Comparison of ENCODE assay signal across 25 cellular contexts in genomic region chr15:99472416-99473145, GRCh38.
DNase-seq lines count a peak whose midpoint lies in the region; ATAC-seq, FAIRE-seq and TF ChIP-seq lines count a peak whose summit lies in the region.
"Had no signal": no experiment of that assay in that cellular context is flagged by ENCODE, and none has a peak within 500 bp of the region (broad histone marks: within the 10 kb centered on the region; RNA-seq: fewer than 3 reads in every experiment).

No MANE protein-coding gene starts in this region.

- H3K4me1 ChIP-seq in cardiac muscle cell (ENCODE audit: low read depth) = peaks cover 30% of the 10 kb centered on the region
- H3K4me1 ChIP-seq in OCI-LY1 (ENCODE audit: insufficient read depth, low read length, severe bottlenecking) = peaks cover 57% of the 10 kb centered on the region
- peaks cover 0 to 7% of the 10 kb centered on the region in 2 donors for H3K4me1 ChIP-seq in small intestine (ENCODE audit: control insufficient read depth in 2 of 2, insufficient read depth in 1 of 2, low read depth in 1 of 2, low read length in 1 of 2)
- H3K4me1 ChIP-seq: BE2C had no signal

- H3K27me3 ChIP-seq in cardiac muscle cell (no peaks in the 10 kb centered on the region), OCI-LY1 (ENCODE audit: insufficient read depth, low read length) (no peaks in the 10 kb centered on the region), small intestine (ENCODE audit: control insufficient read depth in 2 of 2, insufficient read depth in 2 of 2, low read length in 2 of 2) (no peaks in the 10 kb centered on the region)
- H3K27me3 ChIP-seq: BE2C, transverse colon had no signal

- FAIRE-seq in small intestine (lab: Jason Lieb, UNC) = no peak
- FAIRE-seq: bronchial epithelial cell had no signal

- ATAC-seq in left ventricle myocardium superior = no peak
- no peak for ATAC-seq in HG02840 (IDR thresholded peaks at IDR 0.05; ENCODE audit: low FRiP score, unreplicated experiment)
- no peak for ATAC-seq in HG03354 (IDR thresholded peaks at IDR 0.05; ENCODE audit: poor library complexity, severe bottlenecking, unreplicated experiment)
- ATAC-seq: activated CD4-positive, CD25-positive, alpha-beta regulatory T cell treated with anti-CD3 and anti-CD28 coated beads, Interleukin-2, amount 50 U/mL, for 24 hours had no signal

- H3F3A ChIP-seq in OCI-LY1 (ENCODE audit: insufficient read depth, low read length) = no peaks in the 10 kb centered on the region

- H2AFZ ChIP-seq in OCI-LY1 (ENCODE audit: low read length) = no peak overlapping the region

- 0 out of 2 replicates have a peak overlapping the region, but pooled peaks have one; percentile 11 for H3K4me2 ChIP-seq in OCI-LY1 (ENCODE audit: low read length)

- H3K36me3 ChIP-seq in cardiac muscle cell = no peaks in the 10 kb centered on the region
- H3K36me3 ChIP-seq in OCI-LY1 (ENCODE audit: insufficient read depth, low read length) = no peaks in the 10 kb centered on the region
- no peaks in the 10 kb centered on the region for H3K36me3 ChIP-seq in small intestine (ENCODE audit: control insufficient read depth in 2 of 2, insufficient read depth in 2 of 2, low read length in 2 of 2)
- H3K36me3 ChIP-seq: BE2C, transverse colon had no signal

- 57 to 77% (median 64%) methylated on average over 12 of the region's 12 CpGs for WGBS in small intestine, 3 donors

- H3K79me2 ChIP-seq in OCI-LY1 (ENCODE audit: insufficient read depth, low read length) = no peaks in the 10 kb centered on the region

- H3K9me3 ChIP-seq in cardiac muscle cell (ENCODE audit: low read depth) (no peaks in the 10 kb centered on the region), OCI-LY1 (ENCODE audit: low read length) (no peaks in the 10 kb centered on the region), small intestine (ENCODE audit: control insufficient read depth, low read depth) (no peaks in the 10 kb centered on the region)
- H3K9me3 ChIP-seq: BE2C, transverse colon had no signal

- no peaks in the 10 kb centered on the region for H4K20me1 ChIP-seq in OCI-LY1 (ENCODE audit: insufficient read depth, low read length)

- no peaks in the 10 kb centered on the region for H3K9me2 ChIP-seq in OCI-LY1 (ENCODE audit: low read depth, low read length)

- no peak overlapping the region for H3K4me3 ChIP-seq in cardiac muscle cell
- H3K4me3 ChIP-seq in OCI-LY1 (ENCODE audit: low read depth, low read length, poor library complexity, severe bottlenecking) = no peak overlapping the region
- H3K4me3 ChIP-seq in coronary artery = no peak overlapping the region
- no peak overlapping the region for H3K4me3 ChIP-seq in small intestine (ENCODE audit: low read depth in 1 of 2, low read length in 2 of 2)
- H3K4me3 ChIP-seq: skin epidermis, transverse colon had no signal

- peak overlapping the region; percentile 54 for H3K27ac ChIP-seq in cardiac muscle cell
- peak overlapping the region; percentile 20 for H3K27ac ChIP-seq in OCI-LY1 (ENCODE audit: low read depth, low read length, poor library complexity, severe bottlenecking)
- H3K27ac ChIP-seq in coronary artery = no peak overlapping the region
- no peak overlapping the region for H3K27ac ChIP-seq in small intestine (ENCODE audit: low read depth in 1 of 2, low read length in 1 of 2)

- H3K9ac ChIP-seq in OCI-LY1 (ENCODE audit: low read length) = no peak overlapping the region; the same call in 1 of the 2 replicates

- intact Hi-C loops in left ventricle myocardium superior (cut with micrococcal nuclease) = loop anchor here (10.0 kb wide), 1 partner anchor 102 kb away; no protein-coding TSS in a partner anchor

- DNase-seq in cardiac muscle cell (ENCODE audit: low read depth in 1 of 2, low spot score in 1 of 2) (peak in 1 of 2 donors; percentile 44), left ventricle myocardium superior (no peak), coronary artery (ENCODE audit: low spot score) (peak; percentile 70), small intestine (peak; percentile 11), NCI-H2029 treated with DMSO at 0.1 percent for 48 hours (lab: John Stamatoyannopoulos, UW) (no peak)
- DNase-seq: activated naive CD4-positive, alpha-beta T cell treated with Interleukin-2 at 50 U/mL for 16 hours; activated T-cell treated with anti-CD3 and anti-CD28 coated beads, Interleukin-2, amount 50 U/mL, for 48 hours; amygdala; BE2C; COR-L47; cortex of kidney; DMS79 treated with DMSO at 0.1 percent for 48 hours; Kasumi-1; naive B cell; NCI-H1436 treated with DMSO at 0.1 percent for 48 hours; NCI-H2107; NCI-H446; NCI-H774; transverse colon had no signal

- no peak for TF ChIP-seq CTCF in cardiac muscle cell (IDR thresholded peaks at IDR 0.05; ENCODE audit: low read depth, low read length)
- TF ChIP-seq CTCF in OCI-LY1 (IDR thresholded peaks at IDR 0.05; ENCODE audit: low read length) = no peak
- no peak for TF ChIP-seq CTCF in coronary artery (IDR thresholded peaks at IDR 0.05)

Comparison
In these comparisons a context has a peak if more than half of its experiments do, and no peak if none do; other contexts are left out.
1. DNase-seq: peak in coronary artery (single experiment) and small intestine (single experiment); none in left ventricle myocardium superior (single experiment) and NCI-H2029 treated with DMSO at 0.1 percent for 48 hours (single experiment).
2. H3K27ac ChIP-seq: peak in cardiac muscle cell (single experiment) and OCI-LY1 (single experiment); none in coronary artery (0 of 2) and small intestine (0 of 2).